29 cellular contexts compared by ENCODE assay signal in genomic region chr5:28269978-28270377, GRCh38.
"Had no signal": no experiment of that assay in that cellular context is flagged by ENCODE, and none has a peak within 500 bp of the region (broad histone marks: within the 10 kb centered on the region; RNA-seq: fewer than 3 reads in every experiment).

No MANE protein-coding gene starts in this region.

- H3K9me3 Mint-ChIP-seq: nephron progenitor cell had no signal

- H3K4me3 Mint-ChIP-seq: mesothelial cell of epicardium; naive B cell; natural killer cell; nephron progenitor cell; stimulated activated naive B cell treated with anti-CD40 and anti-IgM and Interleukin-4, amounts not matched to agents 10 μg/mL and 1 μg/mL and 100 μg/mL, for 72 hours had no signal

- H3K27ac Mint-ChIP-seq: mesothelial cell of epicardium; natural killer cell; stimulated activated naive B cell treated with anti-CD40 and anti-IgM and Interleukin-4, amounts not matched to agents 10 μg/mL and 1 μg/mL and 100 μg/mL, for 72 hours had no signal

- H3K27me3 Mint-ChIP-seq: naive B cell; stimulated activated naive B cell treated with anti-CD40 and anti-IgM and Interleukin-4, amounts not matched to agents 10 μg/mL and 1 μg/mL and 100 μg/mL, for 72 hours had no signal

- H3K9me3 ChIP-seq: pancreas, prostate gland, testis, thyroid gland, transverse colon, upper lobe of right lung, uterus had no signal

- ATAC-seq: natural killer cell; pancreas; right cardiac atrium; sciatic nerve; stimulated activated naive B cell treated with anti-CD40 and anti-IgM and Interleukin-4, amounts not matched to agents 10 μg/mL and 1 μg/mL and 100 μg/mL, for 72 hours; stimulated activated naive CD8-positive, alpha-beta T cell treated with anti-CD3 and anti-CD28 coated beads, Interleukin-15, Interleukin-2, amounts not matched to agents 100 U/mL and 50 U/mL, for 24 hours; upper lobe of right lung had no signal

- H3K4me1 ChIP-seq: left ventricle myocardium inferior, pancreas, prostate gland, stomach, testis, thyroid gland, transverse colon, upper lobe of right lung, uterus had no signal

- DNase-seq: islet precursor cell; left ventricle myocardium inferior; mesendoderm; naive B cell; natural killer cell; nephron progenitor cell; nucleus accumbens; pancreas; posterior cingulate gyrus; retina; right cardiac atrium; stimulated activated CD4-positive, alpha-beta T cell treated with anti-CD3 and anti-CD28 coated beads, Interleukin-12 subunit alpha, Interleukin-12 subunit beta, amount 100 ng/mL, for 4 hours; stimulated activated CD4-positive, alpha-beta T cell treated with anti-CD3 and anti-CD28 coated beads, Interleukin-15, amount 100 ng/mL, for 24 hours; stimulated activated CD4-positive, alpha-beta T cell treated with anti-CD3 and anti-CD28 coated beads, Interleukin-2, amount 100 ng/mL, for 24 hours; stimulated activated CD4-positive, alpha-beta T cell treated with anti-CD3 and anti-CD28 coated beads, Interleukin-4, amount 100 ng/mL, for 1 hour; stimulated activated naive B cell treated with anti-CD40 and anti-IgM and Interleukin-4, amounts not matched to agents 10 μg/mL and 1 μg/mL and 100 μg/mL, for 72 hours; stimulated activated naive CD8-positive, alpha-beta T cell treated with anti-CD3 and anti-CD28 coated beads, Interleukin-15, Interleukin-2, amounts not matched to agents 100 U/mL and 50 U/mL, for 24 hours; stomach; testis; thyroid gland; transverse colon; upper lobe of right lung; uterus had no signal

- H3K36me3 Mint-ChIP-seq: mesothelial cell of epicardium; naive B cell; stimulated activated naive B cell treated with anti-CD40 and anti-IgM and Interleukin-4, amounts not matched to agents 10 μg/mL and 1 μg/mL and 100 μg/mL, for 72 hours had no signal

- H2AFZ ChIP-seq: hepatocyte had no signal

- H3K4me3 ChIP-seq: hepatocyte, left ventricle myocardium inferior, lung, pancreas, prostate gland, skin epidermis, stomach, testis, thyroid gland, transverse colon, upper lobe of right lung, uterus had no signal

- H3K4me1 Mint-ChIP-seq: mesothelial cell of epicardium; naive B cell; natural killer cell; nephron progenitor cell; stimulated activated naive B cell treated with anti-CD40 and anti-IgM and Interleukin-4, amounts not matched to agents 10 μg/mL and 1 μg/mL and 100 μg/mL, for 72 hours had no signal

- H3K4me2 ChIP-seq: hepatocyte had no signal

- H3K27me3 ChIP-seq: hepatocyte, pancreas, stomach, testis, thyroid gland, transverse colon, upper lobe of right lung, uterus had no signal

- H3K27ac ChIP-seq: hepatocyte, left ventricle myocardium inferior, pancreas, prostate gland, skin epidermis, stomach, testis, thyroid gland, transverse colon, upper lobe of right lung, uterus had no signal

- H3K36me3 ChIP-seq: left ventricle myocardium inferior, pancreas, prostate gland, stomach, thyroid gland, transverse colon, upper lobe of right lung, uterus had no signal
